16 cellular contexts compared by ENCODE assay signal in genomic region chr1:245971711-245972085, GRCh38.
"Had no signal": no experiment of that assay in that cellular context is flagged by ENCODE, and none has a peak within 500 bp of the region (broad histone marks: within the 10 kb centered on the region; RNA-seq: fewer than 3 reads in every experiment).

No MANE protein-coding gene starts in this region.

- H3K4me1 ChIP-seq: left ventricle myocardium inferior, prostate gland, upper lobe of right lung had no signal

- DNase-seq: activated T-cell treated with anti-CD3 and anti-CD28 coated beads, Interleukin-2, amount 50 U/mL, for 1 hour; adrenal gland; cerebellar nuclear complex; left ventricle myocardium inferior; stimulated activated CD4-positive, alpha-beta T cell treated with anti-CD3 and anti-CD28 coated beads, Interleukin-4, amount 100 ng/mL, for 24 hours; stimulated activated naive CD4-positive, alpha-beta T cell treated with Interleukin-2 at 50 U/mL for 16 hours; T-helper 9 cell; upper lobe of right lung had no signal

- H3K27ac ChIP-seq: adrenal gland, coronary artery, epithelial cell of prostate, left ventricle myocardium inferior, prostate gland, thoracic aorta, upper lobe of right lung had no signal

- H3K27me3 ChIP-seq: adrenal gland, upper lobe of right lung had no signal

- ATAC-seq: activated naive CD4-positive, alpha-beta T cell treated with anti-CD3 and anti-CD28 coated beads, Interleukin-2, amount 50 U/mL, for 72 hours; activated T-helper 17 cell treated with anti-CD3 and anti-CD28 coated beads, Interleukin-2, amount 50 U/mL, for 72 hours; natural killer cell treated with Interleukin-12 subunit alpha and Interleukin-12 subunit beta and Interleukin-15 and Interleukin-18, amount 100 ng/mL, for 72 hours; upper lobe of right lung; WTC11 had no signal

- H3K4me3 ChIP-seq: adrenal gland, coronary artery, left ventricle myocardium inferior, prostate gland, thoracic aorta, upper lobe of right lung had no signal

- H3K36me3 ChIP-seq: adrenal gland, left ventricle myocardium inferior, prostate gland, thoracic aorta, upper lobe of right lung had no signal

- H3K9me3 ChIP-seq: adrenal gland, left ventricle myocardium inferior, prostate gland, thoracic aorta, upper lobe of right lung had no signal
